In the genomic region with DNA sequence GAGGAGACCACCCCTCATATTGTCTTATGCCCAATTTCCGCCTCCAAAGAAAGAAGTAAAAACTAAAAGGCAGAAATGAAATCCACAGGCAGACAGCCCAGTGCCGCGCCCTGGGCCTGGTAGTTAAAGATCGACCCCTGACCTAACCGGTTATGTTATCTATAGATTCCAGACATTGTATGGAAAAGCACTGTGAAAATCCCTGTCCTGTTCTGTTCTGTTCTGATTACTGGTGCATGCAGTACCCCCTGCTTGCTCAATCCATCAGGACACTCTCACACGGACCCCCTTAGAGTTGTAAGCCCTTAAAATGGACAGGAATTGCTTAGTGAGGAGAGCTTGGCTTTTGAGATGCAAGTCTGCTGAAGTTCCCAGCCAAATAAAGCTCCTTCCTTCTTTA, we compare ENCODE assay signal across 1 cellular context.
TF ChIP-seq lines count a peak whose summit lies in the region.
"Not testable (repeated sequence)": the region's sequence is repeated elsewhere in the genome, so short reads cannot be mapped to it uniquely, and the experiment has no call there.

No MANE protein-coding gene starts in this region.

TF ChIP-seq in K562, 482 proteins besides CTCF, POLR2A, EP300 and RAD21:
- TF ChIP-seq KDM1A (IDR thresholded peaks at IDR 0.05), result peak; percentile 65 to 69
- peak; percentile 64 for TF ChIP-seq ARID1B (IDR thresholded peaks at IDR 0.05)
- 0 out of 2 replicates have a peak, but pooled peaks have one; percentile 9 for TF ChIP-seq CEBPG (CRISPR knock-in tag; IDR thresholded peaks at IDR 0.05)
- TF ChIP-seq CEBPG (tag; conservative IDR thresholded peaks at IDR 0.05 in 1 of 2, IDR thresholded peaks at IDR 0.05 in 1 of 2); NR2C1 (IDR thresholded peaks at IDR 0.05); TEAD4 (CRISPR knock-in tag; IDR thresholded peaks at IDR 0.05; ENCODE audit: borderline replicate concordance): not testable (repeated sequence)
- TF ChIP-seq SMAD3 (CRISPR knock-in tag; conservative IDR thresholded peaks at IDR 0.05), result 0 out of 2 replicates have a peak, but pooled peaks have one; percentile 16
- peak; percentile 56 for TF ChIP-seq SMAD4 (CRISPR knock-in tag; conservative IDR thresholded peaks at IDR 0.05)
- peak; percentile 83 for TF ChIP-seq NR2C1 (tag; IDR thresholded peaks at IDR 0.05)
- TF ChIP-seq TAL1 (IDR thresholded peaks at IDR 0.05), result peak; percentile 74
- TF ChIP-seq TCF3 (CRISPR knock-in tag; IDR thresholded peaks at IDR 0.05), result peak; percentile 58
- TF ChIP-seq TEAD4 (IDR thresholded peaks at IDR 0.05; ENCODE audit: low read length), result 0 out of 2 replicates have a peak, but pooled peaks have one; percentile 19
- 0 out of 2 replicates have a peak, but pooled peaks have one; percentile 3 for TF ChIP-seq ZBTB17 (CRISPR knock-in tag; IDR thresholded peaks at IDR 0.05)
- TF ChIP-seq CBFA2T3 (IDR thresholded peaks at IDR 0.05), result peak; percentile 73
- peak; percentile 61 for TF ChIP-seq CBFA2T2 (conservative IDR thresholded peaks at IDR 0.05)
- peak; percentile 51; the same call in 1 of the 2 replicates for TF ChIP-seq ZFX (CRISPR knock-in tag; IDR thresholded peaks at IDR 0.05)
- peak; percentile 54 for TF ChIP-seq NCOR1 (IDR thresholded peaks at IDR 0.05)
TF ChIP-seq in K562: peak in this region for 14; not testable (repeated sequence) for 468.
